31 cellular contexts compared by ENCODE assay signal in the genomic region with DNA sequence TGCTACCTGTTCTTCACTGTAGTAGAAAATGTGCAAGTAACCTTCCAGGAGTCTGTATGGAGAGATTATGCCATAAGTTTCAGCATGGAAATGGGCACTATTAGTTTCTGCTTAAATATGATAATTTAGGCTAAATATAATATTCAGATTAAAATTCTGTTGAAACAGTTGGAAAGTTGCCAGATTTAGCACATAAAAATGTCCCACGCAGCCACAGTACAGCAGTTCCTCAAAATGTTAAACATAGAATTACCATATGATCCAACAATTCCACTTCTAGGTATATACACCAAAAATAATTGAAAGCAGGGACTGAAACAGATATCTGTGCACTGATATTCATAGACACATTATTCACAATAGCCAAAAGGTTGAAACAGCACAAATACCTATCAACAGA.
"Had no signal": no experiment of that assay in that cellular context is flagged by ENCODE, and none has a peak within 500 bp of the region (broad histone marks: within the 10 kb centered on the region; RNA-seq: fewer than 3 reads in every experiment).

No MANE protein-coding gene starts in this region.

- H3K36me3 Mint-ChIP-seq: activated naive CD4-positive, alpha-beta T cell treated with anti-CD3 and anti-CD28 coated beads, Interleukin-2, amount 50 U/mL, for 24 hours had no signal

- FAIRE-seq: endothelial cell of umbilical vein, keratinocyte, pancreas had no signal

- H3K4me3 ChIP-seq: pancreas, prostate gland, right atrium auricular region, testis, uterus had no signal

- H3K4me1 Mint-ChIP-seq: activated CD4-positive, alpha-beta memory T cell treated with anti-CD3 and anti-CD28 coated beads, Interleukin-2, amount 10 ng/mL, durations not matched to agents 7 days and 5 days; activated naive CD4-positive, alpha-beta T cell treated with anti-CD3 and anti-CD28 coated beads, Interleukin-2, amount 50 U/mL, for 24 hours; activated naive CD8-positive, alpha-beta T cell treated with anti-CD3 and anti-CD28 coated beads, Interleukin-2, amount 50 U/mL, for 24 hours; activated T-helper 17 cell treated with anti-CD3 and anti-CD28 coated beads, Interleukin-2, amount 50 U/mL, for 72 hours; naive B cell had no signal

- H3K27ac ChIP-seq: pancreas, prostate gland, right atrium auricular region, testis, uterus had no signal

- H3K4me1 ChIP-seq: testis had no signal

- H3K36me3 ChIP-seq: pancreas, prostate gland, right atrium auricular region, uterus, WERI-Rb-1 had no signal

- H3K9me3 ChIP-seq: pancreas, prostate gland, testis had no signal

- H3K27me3 Mint-ChIP-seq: activated naive CD8-positive, alpha-beta T cell treated with anti-CD3 and anti-CD28 coated beads, Interleukin-2, amount 50 U/mL, for 24 hours had no signal

- H3K27ac Mint-ChIP-seq: activated CD4-positive, alpha-beta memory T cell treated with anti-CD3 and anti-CD28 coated beads, Interleukin-2, amount 10 ng/mL, durations not matched to agents 7 days and 5 days; activated naive CD4-positive, alpha-beta T cell treated with anti-CD3 and anti-CD28 coated beads, Interleukin-2, amount 50 U/mL, for 24 hours; activated naive CD8-positive, alpha-beta T cell treated with anti-CD3 and anti-CD28 coated beads, Interleukin-2, amount 50 U/mL, for 24 hours; activated T-helper 17 cell treated with anti-CD3 and anti-CD28 coated beads, Interleukin-2, amount 50 U/mL, for 72 hours; effector memory CD8-positive, alpha-beta T cell; mesothelial cell of epicardium had no signal

- DNase-seq: activated CD4-positive, alpha-beta memory T cell treated with anti-CD3 and anti-CD28 coated beads, Interleukin-2, amount 10 ng/mL, durations not matched to agents 7 days and 5 days; activated CD4-positive, alpha-beta T cell treated with anti-CD3 and anti-CD28 coated beads for 48 hours; activated gamma-delta T cell treated with Interleukin-2 at 50 U/mL for 16 hours; activated naive CD8-positive, alpha-beta T cell treated with anti-CD3 and anti-CD28 coated beads, Interleukin-2, amount 50 U/mL, for 24 hours; activated T-cell treated with anti-CD3 and anti-CD28 coated beads, Interleukin-2, amount 50 U/mL, for 4 hours; amygdala; caudate nucleus; cortex of kidney; effector memory CD8-positive, alpha-beta T cell; head of caudate nucleus; hippocampal formation; left cardiac atrium; naive B cell; nucleus accumbens; pancreas; stimulated activated CD4-positive, alpha-beta T cell treated with anti-CD3 and anti-CD28 coated beads, Interleukin-15, amount 100 ng/mL, for 24 hours; stimulated activated CD4-positive, alpha-beta T cell treated with anti-CD3 and anti-CD28 coated beads, Interleukin-2, amount 100 ng/mL, for 24 hours; stimulated activated naive CD4-positive, alpha-beta T cell; T-helper 9 cell; testis; trophoblast cell; uterus; WERI-Rb-1 had no signal

- ATAC-seq: activated CD4-positive, CD25-positive, alpha-beta regulatory T cell treated with anti-CD3 and anti-CD28 coated beads, Interleukin-2, amount 50 U/mL, for 24 hours; activated naive CD8-positive, alpha-beta T cell treated with anti-CD3 and anti-CD28 coated beads, Interleukin-2, amount 50 U/mL, for 24 hours; activated T-cell treated with anti-CD3 and anti-CD28 coated beads, Interleukin-2, amount 50 U/mL, for 4 hours; activated T-helper 17 cell treated with anti-CD3 and anti-CD28 coated beads, Interleukin-2, amount 50 U/mL, for 72 hours; effector memory CD8-positive, alpha-beta T cell; left cardiac atrium; pancreas had no signal

- H3K27me3 ChIP-seq: pancreas, right atrium auricular region, testis, uterus had no signal

- H3K9me3 Mint-ChIP-seq: activated CD4-positive, alpha-beta memory T cell treated with anti-CD3 and anti-CD28 coated beads, Interleukin-2, amount 10 ng/mL, durations not matched to agents 7 days and 5 days; activated naive CD4-positive, alpha-beta T cell treated with anti-CD3 and anti-CD28 coated beads, Interleukin-2, amount 50 U/mL, for 24 hours; activated naive CD8-positive, alpha-beta T cell treated with anti-CD3 and anti-CD28 coated beads, Interleukin-2, amount 50 U/mL, for 24 hours; activated T-cell treated with anti-CD3 and anti-CD28 coated beads, Interleukin-2, amount 50 U/mL, for 4 hours; activated T-helper 17 cell treated with anti-CD3 and anti-CD28 coated beads, Interleukin-2, amount 50 U/mL, for 72 hours; effector memory CD8-positive, alpha-beta T cell had no signal

- H3K4me3 Mint-ChIP-seq: activated CD4-positive, alpha-beta memory T cell treated with anti-CD3 and anti-CD28 coated beads, Interleukin-2, amount 10 ng/mL, durations not matched to agents 7 days and 5 days; activated naive CD4-positive, alpha-beta T cell treated with anti-CD3 and anti-CD28 coated beads, Interleukin-2, amount 50 U/mL, for 24 hours; activated naive CD8-positive, alpha-beta T cell treated with anti-CD3 and anti-CD28 coated beads, Interleukin-2, amount 50 U/mL, for 24 hours; activated T-cell treated with anti-CD3 and anti-CD28 coated beads, Interleukin-2, amount 50 U/mL, for 4 hours; activated T-helper 17 cell treated with anti-CD3 and anti-CD28 coated beads, Interleukin-2, amount 50 U/mL, for 72 hours; effector memory CD8-positive, alpha-beta T cell; mesothelial cell of epicardium; naive B cell had no signal
